In genomic region chr2:238518828-238519186, GRCh38 we compare ENCODE assay signal across 22 cellular contexts.
A peak's percentile ranks its signal among the peaks of the same experiment; 100 is the strongest.
DNase-seq lines count a peak whose midpoint lies in the region; ATAC-seq, FAIRE-seq and TF ChIP-seq lines count a peak whose summit lies in the region.
"Had no signal": no experiment of that assay in that cellular context is flagged by ENCODE, and none has a peak within 500 bp of the region (broad histone marks: within the 10 kb centered on the region; RNA-seq: fewer than 3 reads in every experiment).

No MANE protein-coding gene starts in this region.

- H3K4me1 ChIP-seq in A549, result no peaks in the 10 kb centered on the region
- no peaks in the 10 kb centered on the region for H3K4me1 ChIP-seq in PC-3 (ENCODE audit: insufficient read depth, low read length)
- H3K4me1 ChIP-seq: HAP-1 had no signal

- H3K4me2 ChIP-seq in A549, result no peak overlapping the region
- no peak overlapping the region for H3K4me2 ChIP-seq in PC-3 (ENCODE audit: low read length)

- H3K9me2 ChIP-seq in PC-3 (replicated peaks; ENCODE audit: low read length), result no peaks in the 10 kb centered on the region

- TF ChIP-seq CTCF in A549 (IDR thresholded peaks at IDR 0.05) (no peak), chondrocyte (IDR thresholded peaks at IDR 0.05) (no peak), neural crest cell (conservative IDR thresholded peaks at IDR 0.05) (no peak), PC-3 (conservative IDR thresholded peaks at IDR 0.05; ENCODE audit: low read depth, low read length) (no peak)

- H3K9ac ChIP-seq in PC-3 (ENCODE audit: low read length), result no peak overlapping the region

- no peak overlapping the region for H3K27ac Mint-ChIP-seq in chondrocyte (ENCODE audit: unreplicated experiment)
- peak overlapping the region; percentile 75 for H3K27ac Mint-ChIP-seq in neural crest cell (ENCODE audit: unreplicated experiment)
- H3K27ac Mint-ChIP-seq: IgD-negative memory B cell had no signal

- FAIRE-seq in A549 (lab: Jason Lieb, UNC), result no peak
- FAIRE-seq: D721Med had no signal

- H2AFZ ChIP-seq in PC-3 (ENCODE audit: low read length), result no peak overlapping the region

- no peak for TF ChIP-seq POLR2A in A549 (IDR thresholded peaks at IDR 0.05; ENCODE audit: low read length)

- ATAC-seq in A549 (no peak), PC-3 (no peak)

- CTCF ChIA-PET in A549 (lab: Yijun Ruan, JAX), result interaction anchor here (0.7 to 1.5 kb wide), 6 partner anchors 10 to 266 kb away, joined by 3 to 5 read pairs (median 3); no protein-coding TSS in a partner anchor
- CTCF ChIA-PET in PC-3 (lab: Charles Lee), result no interaction called here

- no peaks in the 10 kb centered on the region for H3K36me3 ChIP-seq in PC-3 (ENCODE audit: low read depth, low read length)
- H3K36me3 ChIP-seq: HAP-1, MG63 had no signal

- WGBS in A549 (ENCODE audit: missing lambda C conversion rate), result 49% methylated on average over 6 of the region's 7 CpGs

- no peaks in the 10 kb centered on the region for H3K79me2 ChIP-seq in PC-3 (ENCODE audit: low read length)

- BruUV-seq in PC-3 (replicated peaks; lab: Mats Ljungman, UMichigan), result no TSS peak

- H3K27ac ChIP-seq in A549, result no peak overlapping the region
- no peak overlapping the region for H3K27ac ChIP-seq in PC-3 (ENCODE audit: low read length)
- H3K27ac ChIP-seq: HL-60 had no signal

- H3K4me3 Mint-ChIP-seq in chondrocyte (ENCODE audit: unreplicated experiment) (no peak overlapping the region), neural crest cell (no peak overlapping the region)
- H3K4me3 Mint-ChIP-seq: IgD-negative memory B cell had no signal

- no peak for DNase-seq in A549 (ENCODE audit: low read depth in 1 of 2, low spot score in 1 of 2)
- DNase-seq in ELR (ENCODE audit: low read depth), result peak; percentile 4
- peak; percentile 46 for DNase-seq in chondrocyte (ENCODE audit: low spot score)
- DNase-seq in neural crest cell (ENCODE audit: low read depth, low spot score), result no peak
- DNase-seq in PC-3, result no peak
- DNase-seq in hepatic stellate cell (ENCODE audit: low spot score), result no peak
- DNase-seq in cardiac septum (ENCODE audit: low spot score), result no peak
- DNase-seq in NOMO-1 treated with dmso at 0.1 percent for 144 hours (lab: John Stamatoyannopoulos, UW; ENCODE audit: unreplicated experiment), result no peak
- DNase-seq: 8988T, C1 segment of cervical spinal cord, DMS79, Kasumi-1, MG63, NCI-H1048, NCI-H1436, NCI-H1930, NCI-H345, NCI-H524 treated with DMSO at 0.1 percent for 48 hours had no signal

- no peak for TF ChIP-seq RAD21 in A549 (conservative IDR thresholded peaks at IDR 0.05 in 1 of 2, IDR thresholded peaks at IDR 0.05 in 1 of 2)

- no peak overlapping the region for H3K4me3 ChIP-seq in A549
- H3K4me3 ChIP-seq in PC-3 (ENCODE audit: low read length), result no peak overlapping the region
- H3K4me3 ChIP-seq: HAP-1, MG63 had no signal

- H3K27me3 Mint-ChIP-seq in chondrocyte (ENCODE audit: low read depth), result peaks cover 8% of the 10 kb centered on the region
- H3K27me3 Mint-ChIP-seq in neural crest cell (ENCODE audit: low read depth), result no peaks in the 10 kb centered on the region
- H3K27me3 Mint-ChIP-seq: IgD-negative memory B cell had no signal

- intact Hi-C loops in PC-3 (cut with micrococcal nuclease), result no loop called here
- intact Hi-C loops in cardiac septum (cut with DNase I), result no loop called here

- H3K9me3 ChIP-seq in A549 (peaks cover 42% of the 10 kb centered on the region), PC-3 (ENCODE audit: low read length) (peaks cover 4% of the 10 kb centered on the region; the same call in 1 of the 2 replicates)

- peaks cover 18% of the 10 kb centered on the region for H3K36me3 Mint-ChIP-seq in chondrocyte (ENCODE audit: low read depth)
- H3K36me3 Mint-ChIP-seq in neural crest cell (ENCODE audit: low read depth), result peaks cover 4% of the 10 kb centered on the region

- H3K4me1 Mint-ChIP-seq in chondrocyte (ENCODE audit: low read depth) (no peaks in the 10 kb centered on the region), neural crest cell (peaks cover 14% of the 10 kb centered on the region)
- H3K4me1 Mint-ChIP-seq: IgD-negative memory B cell had no signal

- H3K27me3 ChIP-seq in PC-3 (ENCODE audit: low read length), result no peaks in the 10 kb centered on the region
- H3K27me3 ChIP-seq: MG63 had no signal

- H4K20me1 ChIP-seq in PC-3 (ENCODE audit: low read length), result no peaks in the 10 kb centered on the region

- no peaks in the 10 kb centered on the region for H3F3A ChIP-seq in PC-3 (ENCODE audit: low read length, unreplicated experiment)

- H3K9me3 Mint-ChIP-seq in chondrocyte (ENCODE audit: low read depth) (peaks cover 23% of the 10 kb centered on the region), neural crest cell (peaks cover 14% of the 10 kb centered on the region)

- no peak for TF ChIP-seq EP300 in A549 (IDR thresholded peaks at IDR 0.05)

- POLR2A ChIA-PET in A549 (lab: Yijun Ruan, JAX) (no interaction called here), PC-3 (lab: Charles Lee; ENCODE audit: unreplicated experiment) (no interaction called here)

TF ChIP-seq in A549, 52 proteins besides CTCF, POLR2A, EP300 and RAD21:
- no peak for TF ChIP-seq JUNB (IDR thresholded peaks at IDR 0.05)
- peak; percentile 78 for TF ChIP-seq MAFK (IDR thresholded peaks at IDR 0.05; ENCODE audit: partially characterized antibody)
- no peak for TF ChIP-seq FOXS1 (CRISPR knock-in tag; IDR thresholded peaks at IDR 0.05)
- no peak for TF ChIP-seq MAX (IDR thresholded peaks at IDR 0.05)

Comparison
In these comparisons a context has a peak if more than half of its experiments do, and no peak if none do; other contexts are left out.
1. DNase-seq: peak in ELR (single experiment) and chondrocyte (single experiment); none in A549 (0 of 2), neural crest cell (single experiment), PC-3 (single experiment), hepatic stellate cell (single experiment), cardiac septum (single experiment) and NOMO-1 treated with dmso at 0.1 percent for 144 hours (single experiment).